In the genomic region with DNA sequence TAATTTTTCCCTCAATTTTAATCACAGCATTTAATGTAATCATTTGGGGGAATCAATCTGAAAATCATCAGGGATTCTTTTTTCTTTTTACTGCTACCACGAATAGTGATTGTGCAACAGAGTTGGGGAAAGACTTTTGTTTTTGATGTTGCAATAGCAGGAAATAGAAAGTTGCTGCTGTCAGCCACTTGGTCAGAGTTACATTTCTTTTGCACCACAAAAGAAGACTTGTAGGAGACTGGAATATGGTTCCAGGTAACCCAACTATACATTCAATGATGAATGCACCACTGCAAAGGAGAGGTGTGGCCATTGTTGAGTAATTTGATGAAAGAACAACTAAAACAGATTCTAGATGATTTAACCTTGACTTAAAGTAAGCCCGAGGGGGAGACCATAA, we compare ENCODE assay signal across 10 cellular contexts. TPM values are rescaled to one million over a fixed set of nuclear protein-coding genes. Genes with fewer than 3 reads are reported as not detected.
DNase-seq lines count a peak whose midpoint lies in the region; TF ChIP-seq lines count a peak whose summit lies in the region.
"Had no signal": no experiment of that assay in that cellular context is flagged by ENCODE, and none has a peak within 500 bp of the region (broad histone marks: within the 10 kb centered on the region; RNA-seq: fewer than 3 reads in every experiment).

No MANE protein-coding gene starts in this region.

- no peaks in the 10 kb centered on the region for H3K36me3 Mint-ChIP-seq in neural progenitor cell
- no peaks in the 10 kb centered on the region for H3K36me3 Mint-ChIP-seq in H9 (ENCODE audit: insufficient read depth in 1 of 3, low read depth in 3 of 3)
- H3K36me3 Mint-ChIP-seq in CD8-positive, alpha-beta memory T cell: peaks cover 0 to 3% (median 0%) of the 10 kb centered on the region in 3 donors

- TF ChIP-seq CTCF in NB4 (IDR thresholded peaks at IDR 0.05; ENCODE audit: low read depth, low read length): no peak
- TF ChIP-seq CTCF in choroid plexus epithelial cell (conservative IDR thresholded peaks at IDR 0.05; ENCODE audit: low read depth, low read length): no peak
- TF ChIP-seq CTCF in osteoblast (IDR thresholded peaks at IDR 0.05; ENCODE audit: extremely low read depth, low read depth, low read length): no peak
- no peak for TF ChIP-seq CTCF in neural progenitor cell (IDR thresholded peaks at IDR 0.05)
- no peak for TF ChIP-seq CTCF in H9 (conservative IDR thresholded peaks at IDR 0.05)

- H3K36me3 ChIP-seq in GM23248 (ENCODE audit: low read depth) (no peaks in the 10 kb centered on the region), osteoblast (ENCODE audit: insufficient read depth, low read length) (no peaks in the 10 kb centered on the region), neural progenitor cell (no peaks in the 10 kb centered on the region)
- H3K36me3 ChIP-seq in CD8-positive, alpha-beta memory T cell (ENCODE audit: insufficient read depth, low read length): no peaks in the 10 kb centered on the region

- CTCF ChIA-PET in CD8-positive, alpha-beta memory T cell (lab: Charles Lee): no interaction called here

- H4K5ac ChIP-seq in H9 (ENCODE audit: insufficient read length, low read depth, low read length): no peak overlapping the region

- H3K27me3 ChIP-seq in GM23248 (replicated peaks; ENCODE audit: insufficient read depth) (no peaks in the 10 kb centered on the region), osteoblast (ENCODE audit: insufficient read depth, low read length) (peaks cover 17% of the 10 kb centered on the region), neural progenitor cell (no peaks in the 10 kb centered on the region), H9 (ENCODE audit: insufficient read depth, low read length) (no peaks in the 10 kb centered on the region)
- H3K27me3 ChIP-seq in CD8-positive, alpha-beta memory T cell (ENCODE audit: insufficient read depth, low read length, poor library complexity, severe bottlenecking): no peaks in the 10 kb centered on the region

- no peak overlapping the region for H3K18ac ChIP-seq in H9 (ENCODE audit: insufficient read length, low read depth, low read length)

- H3K79me2 ChIP-seq in GM23248 (ENCODE audit: insufficient read depth): no peaks in the 10 kb centered on the region
- H3K79me2 ChIP-seq in osteoblast (ENCODE audit: insufficient read depth, low read length): no peaks in the 10 kb centered on the region
- no peaks in the 10 kb centered on the region for H3K79me2 ChIP-seq in neural progenitor cell (ENCODE audit: low read depth)
- no peaks in the 10 kb centered on the region for H3K79me2 ChIP-seq in H9 (ENCODE audit: insufficient read depth, low read length)

- 25 to 33% methylated on average over 2 of the region's 2 CpGs for whole genome bisulfite sequencing in GM23248 (ENCODE audit: low coverage in 1 of 2, low lambda C conversion rate in 2 of 2, missing lambda C conversion rate in 2 of 2), 2 experiments
- no CpG with 5 or more reads among the region's 2 CpGs for WGBS in H9 (ENCODE audit: extremely low coverage, insufficient read length, low lambda C conversion rate)

- in situ Hi-C loops in GM23248 (cut with MboI): no loop called here

- H3K9me3 Mint-ChIP-seq in neural progenitor cell (no peaks in the 10 kb centered on the region), H9 (no peaks in the 10 kb centered on the region)
- H3K9me3 Mint-ChIP-seq in CD8-positive, alpha-beta memory T cell: peaks cover 0 to 6% (median 2%) of the 10 kb centered on the region in 5 donors

- H3K4me1 ChIP-seq in GM23248 (ENCODE audit: insufficient read depth) (peaks cover 26% of the 10 kb centered on the region), osteoblast (ENCODE audit: insufficient read depth, low read length) (peaks cover 3% of the 10 kb centered on the region), neural progenitor cell (no peaks in the 10 kb centered on the region), H9 (ENCODE audit: insufficient read depth, low read length) (no peaks in the 10 kb centered on the region)
- H3K4me1 ChIP-seq in CD8-positive, alpha-beta memory T cell (ENCODE audit: insufficient read depth, low read length): no peaks in the 10 kb centered on the region

- H2BK12ac ChIP-seq in H9 (ENCODE audit: insufficient read length, low read depth, low read length): no peak overlapping the region

- no peak overlapping the region for H3T11ph ChIP-seq in H9 (ENCODE audit: low read length)

- H2BK20ac ChIP-seq in H9 (ENCODE audit: low read depth, low read length, poor library complexity, severe bottlenecking): no peak overlapping the region

- H3K4me3 Mint-ChIP-seq in neural progenitor cell: no peak overlapping the region
- H3K4me3 Mint-ChIP-seq in H9: no peak overlapping the region
- H3K4me3 Mint-ChIP-seq in CD8-positive, alpha-beta memory T cell: no peak overlapping the region

- H3K4me1 Mint-ChIP-seq in neural progenitor cell (no peaks in the 10 kb centered on the region), H9 (peaks cover 8 to 13% of the 10 kb centered on the region in 2 experiments)
- H3K4me1 Mint-ChIP-seq in CD8-positive, alpha-beta memory T cell: no peaks in the 10 kb centered on the region

- H3K27ac ChIP-seq in GM23248: 0 out of 2 replicates have a peak overlapping the region, but pooled peaks have one; percentile 8
- H3K27ac ChIP-seq in osteoblast (ENCODE audit: low read depth, low read length): no peak overlapping the region
- H3K27ac ChIP-seq in neural progenitor cell: no peak overlapping the region
- H3K27ac ChIP-seq in H9 (ENCODE audit: insufficient read length, low read depth, low read length): no peak overlapping the region
- H3K27ac ChIP-seq in CD8-positive, alpha-beta memory T cell (ENCODE audit: low read depth, low read length): no peak overlapping the region

- H4K91ac ChIP-seq in H9 (ENCODE audit: insufficient read length, low read depth, low read length): no peak overlapping the region

- no peak overlapping the region for H3K9ac ChIP-seq in GM23248
- H3K9ac ChIP-seq in neural progenitor cell: no peak overlapping the region
- H3K9ac ChIP-seq in H9 (ENCODE audit: extremely low read depth, insufficient read length, low read length): no peak overlapping the region

- POLR2A ChIA-PET in CD8-positive, alpha-beta memory T cell (lab: Charles Lee): no interaction called here

- no peak overlapping the region for H3K4ac ChIP-seq in H9 (ENCODE audit: low read depth, low read length)

- no peak overlapping the region for H2AFZ ChIP-seq in GM23248
- H2AFZ ChIP-seq in osteoblast (ENCODE audit: low read length): no peak overlapping the region
- H2AFZ ChIP-seq in neural progenitor cell (replicated peaks): no peak overlapping the region
- H2AFZ ChIP-seq in H9 (ENCODE audit: low read length): no peak overlapping the region

- no peak overlapping the region for H4K8ac ChIP-seq in H9 (replicated peaks; ENCODE audit: insufficient read length, low read depth, low read length)

- H2BK120ac ChIP-seq in H9 (ENCODE audit: low read depth, low read length, poor library complexity, severe bottlenecking): no peak overlapping the region

- H3F3A ChIP-seq in GM23248 (ENCODE audit: insufficient read depth): peaks cover 20% of the 10 kb centered on the region
- H3F3A ChIP-seq in neural progenitor cell (ENCODE audit: low read depth): no peaks in the 10 kb centered on the region

- no peak overlapping the region for H2BK15ac ChIP-seq in H9 (ENCODE audit: low read depth, low read length)

- TF ChIP-seq POLR2A in NB4 (IDR thresholded peaks at IDR 0.05; ENCODE audit: extremely low read depth, insufficient read length): no peak

- peaks cover 6% of the 10 kb centered on the region for H3K9me2 ChIP-seq in GM23248 (ENCODE audit: insufficient read depth)

- H3K23me2 ChIP-seq in H9 (ENCODE audit: insufficient read length, low read depth, low read length, poor library complexity, severe bottlenecking): no peaks in the 10 kb centered on the region

- no peaks in the 10 kb centered on the region for H4K20me1 ChIP-seq in GM23248 (ENCODE audit: insufficient read depth)
- no peaks in the 10 kb centered on the region for H4K20me1 ChIP-seq in osteoblast (ENCODE audit: insufficient read depth, low read length)
- H4K20me1 ChIP-seq in neural progenitor cell (ENCODE audit: low read depth): no peaks in the 10 kb centered on the region
- no peaks in the 10 kb centered on the region for H4K20me1 ChIP-seq in H9 (ENCODE audit: control insufficient read depth, insufficient read depth, insufficient read length)

- peak; percentile 83 for DNase-seq in GM23248
- peak; percentile 70 for DNase-seq in NB4 (ENCODE audit: low read depth)
- DNase-seq in choroid plexus epithelial cell (ENCODE audit: low read depth): peak; percentile 81
- DNase-seq in osteoblast (ENCODE audit: insufficient read length, low spot score, missing footprints): no peak
- DNase-seq in neural progenitor cell (ENCODE audit: low spot score): no peak
- DNase-seq in H9: no peak
- DNase-seq in CD8-positive, alpha-beta memory T cell: no peak
- DNase-seq: H7, NCI-H187 treated with DMSO at 0.1 percent for 48 hours had no signal

- H3K56ac ChIP-seq in H9 (ENCODE audit: insufficient read length, low read depth, low read length): no peak overlapping the region

- H2AK5ac ChIP-seq in H9 (ENCODE audit: insufficient read length, low read length): no peak overlapping the region

- peak overlapping the region; percentile 32 for H3K4me2 ChIP-seq in GM23248 (ENCODE audit: unreplicated experiment)
- H3K4me2 ChIP-seq in osteoblast (ENCODE audit: insufficient read depth, low read length): peak overlapping the region; percentile 30
- H3K4me2 ChIP-seq in neural progenitor cell: no peak overlapping the region
- no peak overlapping the region for H3K4me2 ChIP-seq in H9 (ENCODE audit: insufficient read depth, insufficient read length, low read length)

- no peak overlapping the region for H2BK5ac ChIP-seq in H9 (ENCODE audit: insufficient read length, low read length)

- no peak overlapping the region for H3K23ac ChIP-seq in H9 (ENCODE audit: insufficient read length, low read depth, low read length)

- H3K27ac Mint-ChIP-seq in neural progenitor cell: no peak overlapping the region
- H3K27ac Mint-ChIP-seq in H9: no peak overlapping the region
- no peak overlapping the region for H3K27ac Mint-ChIP-seq in CD8-positive, alpha-beta memory T cell

- no peak overlapping the region for H3K4me3 ChIP-seq in GM23248
- H3K4me3 ChIP-seq in NB4 (ENCODE audit: low read depth, low read length): no peak overlapping the region
- H3K4me3 ChIP-seq in choroid plexus epithelial cell (ENCODE audit: low read depth, low read length): no peak overlapping the region
- no peak overlapping the region for H3K4me3 ChIP-seq in osteoblast (ENCODE audit: insufficient read depth, low read length)
- no peak overlapping the region for H3K4me3 ChIP-seq in neural progenitor cell
- no peak overlapping the region for H3K4me3 ChIP-seq in CD8-positive, alpha-beta memory T cell (ENCODE audit: low read length)

- H3K79me1 ChIP-seq in H9 (ENCODE audit: insufficient read depth, low read depth, low read length, poor library complexity, severe bottlenecking): no peaks in the 10 kb centered on the region

- H3K9me3 ChIP-seq in GM23248 (ENCODE audit: low read depth): no peaks in the 10 kb centered on the region
- H3K9me3 ChIP-seq in osteoblast (ENCODE audit: low read depth, low read length): no peaks in the 10 kb centered on the region
- no peaks in the 10 kb centered on the region for H3K9me3 ChIP-seq in neural progenitor cell (ENCODE audit: low read depth)
- H3K9me3 ChIP-seq in H9 (ENCODE audit: control insufficient read depth, low read depth, low read length): no peaks in the 10 kb centered on the region
- H3K9me3 ChIP-seq in CD8-positive, alpha-beta memory T cell (ENCODE audit: low read length): no peaks in the 10 kb centered on the region

- H3K27me3 Mint-ChIP-seq in neural progenitor cell (ENCODE audit: insufficient read depth, low read depth): no peaks in the 10 kb centered on the region
- no peaks in the 10 kb centered on the region for H3K27me3 Mint-ChIP-seq in H9 (ENCODE audit: low read depth)
- peaks cover 8% of the 10 kb centered on the region in 2 donors for H3K27me3 Mint-ChIP-seq in CD8-positive, alpha-beta memory T cell

- H3K14ac ChIP-seq in H9 (ENCODE audit: insufficient read depth, low read length): no peak overlapping the region

RNA-seq across cellular contexts. Expression of a gene that starts 46.3 kb away (rescaled TPM):
- total RNA-seq in GM23248 (2014; rRNA removed; shearing (Covaris generic)): 12.5 and 13.1 TPM in 2 replicates
- polyA plus RNA-seq in GM23248 (2016; fragmentation: Nextera tagmentation; extraction: Ambion mirVana): 14.0 and 16.7 TPM in 2 replicates
- total RNA-seq in osteoblast: 19.4 and 25.3 TPM in 2 replicates
- 3.9 and 12.0 TPM in 2 replicates for total RNA-seq in neural progenitor cell (ENCODE audit: low replicate concordance)
- total RNA-seq in H9 (2021): 3.6 and 4.0 TPM in 2 replicates
- not detected for total RNA-seq in CD8-positive, alpha-beta memory T cell
- 0.15 TPM for polyA plus RNA-seq in CD8-positive, alpha-beta memory T cell
- total RNA-seq: OCI-LY7 had no signal

Comparison
In these comparisons a context has a peak if more than half of its experiments do, and no peak if none do; other contexts are left out.
1. DNase-seq: peak in GM23248 (single experiment), NB4 (single experiment) and choroid plexus epithelial cell (single experiment); none in osteoblast (single experiment), neural progenitor cell (single experiment), H9 (single experiment) and CD8-positive, alpha-beta memory T cell (0 of 5).
2. H3K4me2 ChIP-seq: peak in GM23248 (single experiment) and osteoblast (single experiment); none in neural progenitor cell (single experiment) and H9 (single experiment).